ENCODE assay signal across 1 cellular context in the genomic region with DNA sequence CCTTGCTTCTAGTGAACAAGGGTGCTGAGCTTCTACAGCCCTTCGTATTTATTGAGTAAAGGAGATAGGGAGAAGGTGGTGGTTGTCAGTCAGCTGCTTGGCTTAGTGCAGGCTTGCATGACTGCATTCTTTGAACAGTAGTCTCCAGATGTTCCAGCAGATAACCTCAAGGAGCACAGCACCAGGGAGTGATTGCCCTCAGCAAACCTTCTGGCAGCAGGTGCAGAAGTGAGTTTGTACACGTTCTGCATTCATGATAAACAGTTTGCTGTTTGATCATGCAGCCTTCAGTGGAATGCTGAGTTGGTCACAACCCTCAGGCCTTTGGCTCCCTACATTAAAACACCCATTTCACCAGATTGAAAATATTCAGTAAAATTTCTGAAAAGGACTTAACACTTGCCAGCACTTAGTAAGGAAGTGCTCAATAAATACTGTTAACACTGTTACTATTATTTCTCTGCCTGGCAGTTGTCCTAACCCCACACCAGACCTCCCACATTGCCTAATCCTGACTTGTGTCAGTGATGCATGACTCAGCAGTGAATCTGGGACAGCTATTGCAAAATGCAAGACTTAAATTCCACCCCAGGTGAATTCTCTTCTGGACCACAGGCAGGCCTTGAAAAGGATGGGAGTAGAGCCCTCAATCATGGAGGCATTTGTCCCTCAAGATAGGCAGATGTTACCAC.
A peak's percentile ranks its signal among the peaks of the same experiment; 100 is the strongest.
TF ChIP-seq lines count a peak whose summit lies in the region.

No MANE protein-coding gene starts in this region.

TF ChIP-seq in HepG2, 621 proteins besides CTCF, POLR2A, EP300 and RAD21 (continues in another document):
- TF ChIP-seq CBX5 (CRISPR knock-in tag; IDR thresholded peaks at IDR 0.05; ENCODE audit: borderline replicate concordance) (peak; percentile 92), IRF2 (CRISPR knock-in tag; IDR thresholded peaks at IDR 0.05) (0 out of 2 replicates have a peak, but pooled peaks have one; percentile 74), ZNF292 (CRISPR knock-in tag; IDR thresholded peaks at IDR 0.05; ENCODE audit: borderline replicate concordance, low read depth) (0 out of 2 replicates have a peak, but pooled peaks have one; percentile 33), ZNF17 (CRISPR knock-in tag; IDR thresholded peaks at IDR 0.05) (no peak), ZNF350 (CRISPR knock-in tag; IDR thresholded peaks at IDR 0.05; ENCODE audit: borderline replicate concordance, low read depth) (no peak), FOXO1 (CRISPR knock-in tag; IDR thresholded peaks at IDR 0.05) (0 out of 2 replicates have a peak, but pooled peaks have one; percentile 53), ZNF441 (CRISPR knock-in tag; IDR thresholded peaks at IDR 0.05; ENCODE audit: borderline replicate concordance) (no peak), AGO1 (IDR thresholded peaks at IDR 0.05; ENCODE audit: low read depth, low read length, poor library complexity, severe bottlenecking) (no peak), ONECUT2 (CRISPR knock-in tag; IDR thresholded peaks at IDR 0.05) (no peak), TARDBP (CRISPR knock-in tag; IDR thresholded peaks at IDR 0.05) (peak; percentile 60; the same call in 1 of the 2 replicates), FOXK2 (IDR thresholded peaks at IDR 0.05) (no peak), IKZF4 (CRISPR knock-in tag; IDR thresholded peaks at IDR 0.05; ENCODE audit: borderline replicate concordance, low read depth, not compliant biosample characterization) (no peak), PITX1 (CRISPR knock-in tag; IDR thresholded peaks at IDR 0.05) (peak; percentile 65), FOXA3 (CRISPR knock-in tag; IDR thresholded peaks at IDR 0.05) (peak; percentile 84), ZNF496 (CRISPR knock-in tag; IDR thresholded peaks at IDR 0.05; ENCODE audit: insufficient replicate concordance) (no peak), HMG20B (CRISPR knock-in tag; conservative IDR thresholded peaks at IDR 0.05) (peak; percentile 63; the same call in 1 of the 2 replicates), POGZ (CRISPR knock-in tag; IDR thresholded peaks at IDR 0.05) (no peak), REXO4 (CRISPR knock-in tag; IDR thresholded peaks at IDR 0.05; ENCODE audit: borderline replicate concordance) (no peak), BRCA1 (CRISPR knock-in tag; IDR thresholded peaks at IDR 0.05) (no peak), ZFAT (CRISPR knock-in tag; conservative IDR thresholded peaks at IDR 0.05) (no peak), RXRB (CRISPR knock-in tag; IDR thresholded peaks at IDR 0.05; ENCODE audit: borderline replicate concordance) (peak; percentile 81)
- TF ChIP-seq, protein P1, sequence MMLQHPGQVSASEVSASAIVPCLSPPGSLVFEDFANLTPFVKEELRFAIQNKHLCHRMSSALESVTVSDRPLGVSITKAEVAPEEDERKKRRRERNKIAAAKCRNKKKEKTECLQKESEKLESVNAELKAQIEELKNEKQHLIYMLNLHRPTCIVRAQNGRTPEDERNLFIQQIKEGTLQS (CRISPR knock-in tag; IDR thresholded peaks at IDR 0.05) = peak; percentile 88
- TF ChIP-seq, protein P2, sequence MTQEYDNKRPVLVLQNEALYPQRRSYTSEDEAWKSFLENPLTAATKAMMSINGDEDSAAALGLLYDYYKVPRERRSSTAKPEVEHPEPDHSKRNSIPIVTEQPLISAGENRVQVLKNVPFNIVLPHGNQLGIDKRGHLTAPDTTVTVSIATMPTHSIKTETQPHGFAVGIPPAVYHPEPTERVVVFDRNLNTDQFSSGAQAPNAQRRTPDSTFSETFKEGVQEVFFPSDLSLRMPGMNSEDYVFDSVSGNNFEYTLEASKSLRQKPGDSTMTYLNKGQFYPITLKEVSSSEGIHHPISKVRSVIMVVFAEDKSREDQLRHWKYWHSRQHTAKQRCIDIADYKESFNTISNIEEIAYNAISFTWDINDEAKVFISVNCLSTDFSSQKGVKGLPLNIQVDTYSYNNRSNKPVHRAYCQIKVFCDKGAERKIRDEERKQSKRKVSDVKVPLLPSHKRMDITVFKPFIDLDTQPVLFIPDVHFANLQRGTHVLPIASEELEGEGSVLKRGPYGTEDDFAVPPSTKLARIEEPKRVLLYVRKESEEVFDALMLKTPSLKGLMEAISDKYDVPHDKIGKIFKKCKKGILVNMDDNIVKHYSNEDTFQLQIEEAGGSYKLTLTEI (CRISPR knock-in tag; conservative IDR thresholded peaks at IDR 0.05) = no peak
- TF ChIP-seq, protein P3, sequence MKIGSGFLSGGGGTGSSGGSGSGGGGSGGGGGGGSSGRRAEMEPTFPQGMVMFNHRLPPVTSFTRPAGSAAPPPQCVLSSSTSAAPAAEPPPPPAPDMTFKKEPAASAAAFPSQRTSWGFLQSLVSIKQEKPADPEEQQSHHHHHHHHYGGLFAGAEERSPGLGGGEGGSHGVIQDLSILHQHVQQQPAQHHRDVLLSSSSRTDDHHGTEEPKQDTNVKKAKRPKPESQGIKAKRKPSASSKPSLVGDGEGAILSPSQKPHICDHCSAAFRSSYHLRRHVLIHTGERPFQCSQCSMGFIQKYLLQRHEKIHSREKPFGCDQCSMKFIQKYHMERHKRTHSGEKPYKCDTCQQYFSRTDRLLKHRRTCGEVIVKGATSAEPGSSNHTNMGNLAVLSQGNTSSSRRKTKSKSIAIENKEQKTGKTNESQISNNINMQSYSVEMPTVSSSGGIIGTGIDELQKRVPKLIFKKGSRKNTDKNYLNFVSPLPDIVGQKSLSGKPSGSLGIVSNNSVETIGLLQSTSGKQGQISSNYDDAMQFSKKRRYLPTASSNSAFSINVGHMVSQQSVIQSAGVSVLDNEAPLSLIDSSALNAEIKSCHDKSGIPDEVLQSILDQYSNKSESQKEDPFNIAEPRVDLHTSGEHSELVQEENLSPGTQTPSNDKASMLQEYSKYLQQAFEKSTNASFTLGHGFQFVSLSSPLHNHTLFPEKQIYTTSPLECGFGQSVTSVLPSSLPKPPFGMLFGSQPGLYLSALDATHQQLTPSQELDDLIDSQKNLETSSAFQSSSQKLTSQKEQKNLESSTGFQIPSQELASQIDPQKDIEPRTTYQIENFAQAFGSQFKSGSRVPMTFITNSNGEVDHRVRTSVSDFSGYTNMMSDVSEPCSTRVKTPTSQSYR (CRISPR knock-in tag; IDR thresholded peaks at IDR 0.05; ENCODE audit: borderline replicate concordance) = peak; percentile 75; the same call in 1 of the 2 replicates
- TF ChIP-seq, protein P4, sequence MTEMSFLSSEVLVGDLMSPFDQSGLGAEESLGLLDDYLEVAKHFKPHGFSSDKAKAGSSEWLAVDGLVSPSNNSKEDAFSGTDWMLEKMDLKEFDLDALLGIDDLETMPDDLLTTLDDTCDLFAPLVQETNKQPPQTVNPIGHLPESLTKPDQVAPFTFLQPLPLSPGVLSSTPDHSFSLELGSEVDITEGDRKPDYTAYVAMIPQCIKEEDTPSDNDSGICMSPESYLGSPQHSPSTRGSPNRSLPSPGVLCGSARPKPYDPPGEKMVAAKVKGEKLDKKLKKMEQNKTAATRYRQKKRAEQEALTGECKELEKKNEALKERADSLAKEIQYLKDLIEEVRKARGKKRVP (CRISPR knock-in tag; IDR thresholded peaks at IDR 0.05) = peak in 1 of 2 experiments; percentile 76; a peak in 2 of 4 replicates
- TF ChIP-seq, protein P5, sequence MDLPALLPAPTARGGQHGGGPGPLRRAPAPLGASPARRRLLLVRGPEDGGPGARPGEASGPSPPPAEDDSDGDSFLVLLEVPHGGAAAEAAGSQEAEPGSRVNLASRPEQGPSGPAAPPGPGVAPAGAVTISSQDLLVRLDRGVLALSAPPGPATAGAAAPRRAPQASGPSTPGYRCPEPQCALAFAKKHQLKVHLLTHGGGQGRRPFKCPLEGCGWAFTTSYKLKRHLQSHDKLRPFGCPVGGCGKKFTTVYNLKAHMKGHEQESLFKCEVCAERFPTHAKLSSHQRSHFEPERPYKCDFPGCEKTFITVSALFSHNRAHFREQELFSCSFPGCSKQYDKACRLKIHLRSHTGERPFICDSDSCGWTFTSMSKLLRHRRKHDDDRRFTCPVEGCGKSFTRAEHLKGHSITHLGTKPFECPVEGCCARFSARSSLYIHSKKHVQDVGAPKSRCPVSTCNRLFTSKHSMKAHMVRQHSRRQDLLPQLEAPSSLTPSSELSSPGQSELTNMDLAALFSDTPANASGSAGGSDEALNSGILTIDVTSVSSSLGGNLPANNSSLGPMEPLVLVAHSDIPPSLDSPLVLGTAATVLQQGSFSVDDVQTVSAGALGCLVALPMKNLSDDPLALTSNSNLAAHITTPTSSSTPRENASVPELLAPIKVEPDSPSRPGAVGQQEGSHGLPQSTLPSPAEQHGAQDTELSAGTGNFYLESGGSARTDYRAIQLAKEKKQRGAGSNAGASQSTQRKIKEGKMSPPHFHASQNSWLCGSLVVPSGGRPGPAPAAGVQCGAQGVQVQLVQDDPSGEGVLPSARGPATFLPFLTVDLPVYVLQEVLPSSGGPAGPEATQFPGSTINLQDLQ (CRISPR knock-in tag; IDR thresholded peaks at IDR 0.05) = no peak
- TF ChIP-seq, protein P6, sequence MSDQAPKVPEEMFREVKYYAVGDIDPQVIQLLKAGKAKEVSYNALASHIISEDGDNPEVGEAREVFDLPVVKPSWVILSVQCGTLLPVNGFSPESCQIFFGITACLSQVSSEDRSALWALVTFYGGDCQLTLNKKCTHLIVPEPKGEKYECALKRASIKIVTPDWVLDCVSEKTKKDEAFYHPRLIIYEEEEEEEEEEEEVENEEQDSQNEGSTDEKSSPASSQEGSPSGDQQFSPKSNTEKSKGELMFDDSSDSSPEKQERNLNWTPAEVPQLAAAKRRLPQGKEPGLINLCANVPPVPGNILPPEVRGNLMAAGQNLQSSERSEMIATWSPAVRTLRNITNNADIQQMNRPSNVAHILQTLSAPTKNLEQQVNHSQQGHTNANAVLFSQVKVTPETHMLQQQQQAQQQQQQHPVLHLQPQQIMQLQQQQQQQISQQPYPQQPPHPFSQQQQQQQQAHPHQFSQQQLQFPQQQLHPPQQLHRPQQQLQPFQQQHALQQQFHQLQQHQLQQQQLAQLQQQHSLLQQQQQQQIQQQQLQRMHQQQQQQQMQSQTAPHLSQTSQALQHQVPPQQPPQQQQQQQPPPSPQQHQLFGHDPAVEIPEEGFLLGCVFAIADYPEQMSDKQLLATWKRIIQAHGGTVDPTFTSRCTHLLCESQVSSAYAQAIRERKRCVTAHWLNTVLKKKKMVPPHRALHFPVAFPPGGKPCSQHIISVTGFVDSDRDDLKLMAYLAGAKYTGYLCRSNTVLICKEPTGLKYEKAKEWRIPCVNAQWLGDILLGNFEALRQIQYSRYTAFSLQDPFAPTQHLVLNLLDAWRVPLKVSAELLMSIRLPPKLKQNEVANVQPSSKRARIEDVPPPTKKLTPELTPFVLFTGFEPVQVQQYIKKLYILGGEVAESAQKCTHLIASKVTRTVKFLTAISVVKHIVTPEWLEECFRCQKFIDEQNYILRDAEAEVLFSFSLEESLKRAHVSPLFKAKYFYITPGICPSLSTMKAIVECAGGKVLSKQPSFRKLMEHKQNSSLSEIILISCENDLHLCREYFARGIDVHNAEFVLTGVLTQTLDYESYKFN (CRISPR knock-in tag; conservative IDR thresholded peaks at IDR 0.05) = peak; percentile 55
- TF ChIP-seq, protein P7, sequence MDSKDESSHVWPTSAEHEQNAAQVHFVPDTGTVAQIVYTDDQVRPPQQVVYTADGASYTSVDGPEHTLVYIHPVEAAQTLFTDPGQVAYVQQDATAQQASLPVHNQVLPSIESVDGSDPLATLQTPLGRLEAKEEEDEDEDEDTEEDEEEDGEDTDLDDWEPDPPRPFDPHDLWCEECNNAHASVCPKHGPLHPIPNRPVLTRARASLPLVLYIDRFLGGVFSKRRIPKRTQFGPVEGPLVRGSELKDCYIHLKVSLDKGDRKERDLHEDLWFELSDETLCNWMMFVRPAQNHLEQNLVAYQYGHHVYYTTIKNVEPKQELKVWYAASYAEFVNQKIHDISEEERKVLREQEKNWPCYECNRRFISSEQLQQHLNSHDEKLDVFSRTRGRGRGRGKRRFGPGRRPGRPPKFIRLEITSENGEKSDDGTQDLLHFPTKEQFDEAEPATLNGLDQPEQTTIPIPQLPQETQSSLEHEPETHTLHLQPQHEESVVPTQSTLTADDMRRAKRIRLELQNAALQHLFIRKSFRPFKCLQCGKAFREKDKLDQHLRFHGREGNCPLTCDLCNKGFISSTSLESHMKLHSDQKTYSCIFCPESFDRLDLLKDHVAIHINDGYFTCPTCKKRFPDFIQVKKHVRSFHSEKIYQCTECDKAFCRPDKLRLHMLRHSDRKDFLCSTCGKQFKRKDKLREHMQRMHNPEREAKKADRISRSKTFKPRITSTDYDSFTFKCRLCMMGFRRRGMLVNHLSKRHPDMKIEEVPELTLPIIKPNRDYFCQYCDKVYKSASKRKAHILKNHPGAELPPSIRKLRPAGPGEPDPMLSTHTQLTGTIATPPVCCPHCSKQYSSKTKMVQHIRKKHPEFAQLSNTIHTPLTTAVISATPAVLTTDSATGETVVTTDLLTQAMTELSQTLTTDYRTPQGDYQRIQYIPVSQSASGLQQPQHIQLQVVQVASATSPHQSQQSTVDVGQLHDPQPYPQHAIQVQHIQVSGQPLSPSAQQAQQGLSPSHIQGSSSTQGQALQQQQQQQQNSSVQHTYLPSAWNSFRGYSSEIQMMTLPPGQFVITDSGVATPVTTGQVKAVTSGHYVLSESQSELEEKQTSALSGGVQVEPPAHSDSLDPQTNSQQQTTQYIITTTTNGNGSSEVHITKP (CRISPR knock-in tag; IDR thresholded peaks at IDR 0.05; ENCODE audit: low read depth) = peak; percentile 39; the same call in 1 of the 2 replicates
